Comparison of ENCODE assay signal across 1 cellular context in genomic region chr15:53843869-53844569, GRCh38.
TF ChIP-seq lines count a peak whose summit lies in the region.

No MANE protein-coding gene starts in this region.

TF ChIP-seq in HepG2, 621 proteins besides CTCF, POLR2A, EP300 and RAD21 (continued from another document and continues in another):
- TF ChIP-seq MIER3 (CRISPR knock-in tag; IDR thresholded peaks at IDR 0.05; ENCODE audit: borderline replicate concordance), result no peak; the same call in 1 of the 2 replicates
- no peak for TF ChIP-seq ZFX (CRISPR knock-in tag; IDR thresholded peaks at IDR 0.05; ENCODE audit: low read depth)
- TF ChIP-seq, protein P1, sequence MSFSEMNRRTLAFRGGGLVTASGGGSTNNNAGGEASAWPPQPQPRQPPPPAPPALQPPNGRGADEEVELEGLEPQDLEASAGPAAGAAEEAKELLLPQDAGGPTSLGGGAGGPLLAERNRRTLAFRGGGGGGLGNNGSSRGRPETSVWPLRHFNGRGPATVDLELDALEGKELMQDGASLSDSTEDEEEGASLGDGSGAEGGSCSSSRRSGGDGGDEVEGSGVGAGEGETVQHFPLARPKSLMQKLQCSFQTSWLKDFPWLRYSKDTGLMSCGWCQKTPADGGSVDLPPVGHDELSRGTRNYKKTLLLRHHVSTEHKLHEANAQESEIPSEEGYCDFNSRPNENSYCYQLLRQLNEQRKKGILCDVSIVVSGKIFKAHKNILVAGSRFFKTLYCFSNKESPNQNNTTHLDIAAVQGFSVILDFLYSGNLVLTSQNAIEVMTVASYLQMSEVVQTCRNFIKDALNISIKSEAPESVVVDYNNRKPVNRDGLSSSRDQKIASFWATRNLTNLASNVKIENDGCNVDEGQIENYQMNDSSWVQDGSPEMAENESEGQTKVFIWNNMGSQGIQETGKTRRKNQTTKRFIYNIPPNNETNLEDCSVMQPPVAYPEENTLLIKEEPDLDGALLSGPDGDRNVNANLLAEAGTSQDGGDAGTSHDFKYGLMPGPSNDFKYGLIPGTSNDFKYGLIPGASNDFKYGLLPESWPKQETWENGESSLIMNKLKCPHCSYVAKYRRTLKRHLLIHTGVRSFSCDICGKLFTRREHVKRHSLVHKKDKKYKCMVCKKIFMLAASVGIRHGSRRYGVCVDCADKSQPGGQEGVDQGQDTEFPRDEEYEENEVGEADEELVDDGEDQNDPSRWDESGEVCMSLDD (CRISPR knock-in tag; IDR thresholded peaks at IDR 0.05; ENCODE audit: borderline replicate concordance), result no peak
- no peak for TF ChIP-seq EHMT2 (IDR thresholded peaks at IDR 0.05; ENCODE audit: borderline replicate concordance, low read depth, low read length)
- no peak for TF ChIP-seq ZNF253 (CRISPR knock-in tag; IDR thresholded peaks at IDR 0.05; ENCODE audit: borderline replicate concordance)
- TF ChIP-seq MIXL1 (CRISPR knock-in tag; IDR thresholded peaks at IDR 0.05), result peak; percentile 85
- no peak for TF ChIP-seq CC2D1A (CRISPR knock-in tag; IDR thresholded peaks at IDR 0.05)
- TF ChIP-seq, protein P2, sequence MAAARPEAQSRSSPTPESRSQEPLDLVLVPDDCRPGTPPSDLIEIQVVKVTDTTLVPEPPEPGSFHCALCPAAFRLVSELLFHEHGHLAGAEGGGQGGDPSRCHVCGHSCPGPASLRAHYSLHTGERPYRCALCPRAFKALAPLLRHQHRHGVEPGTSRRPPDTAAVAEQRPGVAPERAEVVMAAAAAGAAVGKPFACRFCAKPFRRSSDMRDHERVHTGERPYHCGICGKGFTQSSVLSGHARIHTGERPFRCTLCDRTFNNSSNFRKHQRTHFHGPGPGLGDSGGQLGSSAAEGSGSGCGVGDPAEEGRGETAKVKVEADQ (CRISPR knock-in tag; IDR thresholded peaks at IDR 0.05; ENCODE audit: borderline replicate concordance), result no peak
- TF ChIP-seq CEBPB (IDR thresholded peaks at IDR 0.05; ENCODE audit: borderline replicate concordance, low read depth, low read length), result no peak
- no peak for TF ChIP-seq ZNF382 (CRISPR knock-in tag; IDR thresholded peaks at IDR 0.05; ENCODE audit: borderline replicate concordance)
- TF ChIP-seq ZNF672 (CRISPR knock-in tag; IDR thresholded peaks at IDR 0.05), result no peak
- TF ChIP-seq ZKSCAN8 (CRISPR knock-in tag; IDR thresholded peaks at IDR 0.05; ENCODE audit: borderline replicate concordance), result peak; percentile 70; the same call in 1 of the 2 replicates
- no peak for TF ChIP-seq ZNF556 (CRISPR knock-in tag; IDR thresholded peaks at IDR 0.05; ENCODE audit: borderline replicate concordance)
- TF ChIP-seq, protein P3, sequence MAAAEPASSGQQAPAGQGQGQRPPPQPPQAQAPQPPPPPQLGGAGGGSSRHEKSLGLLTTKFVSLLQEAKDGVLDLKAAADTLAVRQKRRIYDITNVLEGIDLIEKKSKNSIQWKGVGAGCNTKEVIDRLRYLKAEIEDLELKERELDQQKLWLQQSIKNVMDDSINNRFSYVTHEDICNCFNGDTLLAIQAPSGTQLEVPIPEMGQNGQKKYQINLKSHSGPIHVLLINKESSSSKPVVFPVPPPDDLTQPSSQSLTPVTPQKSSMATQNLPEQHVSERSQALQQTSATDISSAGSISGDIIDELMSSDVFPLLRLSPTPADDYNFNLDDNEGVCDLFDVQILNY (CRISPR knock-in tag; conservative IDR thresholded peaks at IDR 0.05), result no peak
- no peak for TF ChIP-seq SMC3 (IDR thresholded peaks at IDR 0.05; ENCODE audit: low read length)
- TF ChIP-seq REXO4 (CRISPR knock-in tag; IDR thresholded peaks at IDR 0.05; ENCODE audit: borderline replicate concordance), result no peak
- TF ChIP-seq, protein P4, sequence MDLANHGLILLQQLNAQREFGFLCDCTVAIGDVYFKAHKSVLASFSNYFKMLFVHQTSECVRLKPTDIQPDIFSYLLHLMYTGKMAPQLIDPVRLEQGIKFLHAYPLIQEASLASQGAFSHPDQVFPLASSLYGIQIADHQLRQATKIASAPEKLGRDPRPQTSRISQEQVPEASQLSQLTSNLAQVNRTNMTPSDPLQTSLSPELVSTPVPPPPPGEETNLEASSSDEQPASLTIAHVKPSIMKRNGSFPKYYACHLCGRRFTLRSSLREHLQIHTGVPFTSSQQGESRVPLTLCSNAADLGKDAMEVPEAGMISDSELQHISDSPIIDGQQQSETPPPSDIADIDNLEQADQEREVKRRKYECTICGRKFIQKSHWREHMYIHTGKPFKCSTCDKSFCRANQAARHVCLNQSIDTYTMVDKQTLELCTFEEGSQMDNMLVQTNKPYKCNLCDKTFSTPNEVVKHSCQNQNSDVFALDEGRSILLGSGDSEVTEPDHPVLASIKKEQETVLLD (CRISPR knock-in tag; IDR thresholded peaks at IDR 0.05; ENCODE audit: low read depth), result no peak
- TF ChIP-seq, protein P5, sequence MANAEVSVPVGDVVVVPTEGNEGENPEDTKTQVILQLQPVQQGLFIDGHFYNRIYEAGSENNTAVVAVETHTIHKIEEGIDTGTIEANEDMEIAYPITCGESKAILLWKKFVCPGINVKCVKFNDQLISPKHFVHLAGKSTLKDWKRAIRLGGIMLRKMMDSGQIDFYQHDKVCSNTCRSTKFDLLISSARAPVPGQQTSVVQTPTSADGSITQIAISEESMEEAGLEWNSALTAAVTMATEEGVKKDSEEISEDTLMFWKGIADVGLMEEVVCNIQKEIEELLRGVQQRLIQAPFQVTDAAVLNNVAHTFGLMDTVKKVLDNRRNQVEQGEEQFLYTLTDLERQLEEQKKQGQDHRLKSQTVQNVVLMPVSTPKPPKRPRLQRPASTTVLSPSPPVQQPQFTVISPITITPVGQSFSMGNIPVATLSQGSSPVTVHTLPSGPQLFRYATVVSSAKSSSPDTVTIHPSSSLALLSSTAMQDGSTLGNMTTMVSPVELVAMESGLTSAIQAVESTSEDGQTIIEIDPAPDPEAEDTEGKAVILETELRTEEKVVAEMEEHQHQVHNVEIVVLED (CRISPR knock-in tag; IDR thresholded peaks at IDR 0.05; ENCODE audit: borderline replicate concordance), result no peak
- no peak for TF ChIP-seq HNRNPLL (IDR thresholded peaks at IDR 0.05; ENCODE audit: low read depth, low read length, poor library complexity, severe bottlenecking)
- TF ChIP-seq KIAA2018 (CRISPR knock-in tag; IDR thresholded peaks at IDR 0.05; ENCODE audit: borderline replicate concordance), result no peak
- TF ChIP-seq CSRNP1 (CRISPR knock-in tag; IDR thresholded peaks at IDR 0.05), result no peak
- no peak for TF ChIP-seq ZNF224 (CRISPR knock-in tag; IDR thresholded peaks at IDR 0.05)
- TF ChIP-seq, protein P6, sequence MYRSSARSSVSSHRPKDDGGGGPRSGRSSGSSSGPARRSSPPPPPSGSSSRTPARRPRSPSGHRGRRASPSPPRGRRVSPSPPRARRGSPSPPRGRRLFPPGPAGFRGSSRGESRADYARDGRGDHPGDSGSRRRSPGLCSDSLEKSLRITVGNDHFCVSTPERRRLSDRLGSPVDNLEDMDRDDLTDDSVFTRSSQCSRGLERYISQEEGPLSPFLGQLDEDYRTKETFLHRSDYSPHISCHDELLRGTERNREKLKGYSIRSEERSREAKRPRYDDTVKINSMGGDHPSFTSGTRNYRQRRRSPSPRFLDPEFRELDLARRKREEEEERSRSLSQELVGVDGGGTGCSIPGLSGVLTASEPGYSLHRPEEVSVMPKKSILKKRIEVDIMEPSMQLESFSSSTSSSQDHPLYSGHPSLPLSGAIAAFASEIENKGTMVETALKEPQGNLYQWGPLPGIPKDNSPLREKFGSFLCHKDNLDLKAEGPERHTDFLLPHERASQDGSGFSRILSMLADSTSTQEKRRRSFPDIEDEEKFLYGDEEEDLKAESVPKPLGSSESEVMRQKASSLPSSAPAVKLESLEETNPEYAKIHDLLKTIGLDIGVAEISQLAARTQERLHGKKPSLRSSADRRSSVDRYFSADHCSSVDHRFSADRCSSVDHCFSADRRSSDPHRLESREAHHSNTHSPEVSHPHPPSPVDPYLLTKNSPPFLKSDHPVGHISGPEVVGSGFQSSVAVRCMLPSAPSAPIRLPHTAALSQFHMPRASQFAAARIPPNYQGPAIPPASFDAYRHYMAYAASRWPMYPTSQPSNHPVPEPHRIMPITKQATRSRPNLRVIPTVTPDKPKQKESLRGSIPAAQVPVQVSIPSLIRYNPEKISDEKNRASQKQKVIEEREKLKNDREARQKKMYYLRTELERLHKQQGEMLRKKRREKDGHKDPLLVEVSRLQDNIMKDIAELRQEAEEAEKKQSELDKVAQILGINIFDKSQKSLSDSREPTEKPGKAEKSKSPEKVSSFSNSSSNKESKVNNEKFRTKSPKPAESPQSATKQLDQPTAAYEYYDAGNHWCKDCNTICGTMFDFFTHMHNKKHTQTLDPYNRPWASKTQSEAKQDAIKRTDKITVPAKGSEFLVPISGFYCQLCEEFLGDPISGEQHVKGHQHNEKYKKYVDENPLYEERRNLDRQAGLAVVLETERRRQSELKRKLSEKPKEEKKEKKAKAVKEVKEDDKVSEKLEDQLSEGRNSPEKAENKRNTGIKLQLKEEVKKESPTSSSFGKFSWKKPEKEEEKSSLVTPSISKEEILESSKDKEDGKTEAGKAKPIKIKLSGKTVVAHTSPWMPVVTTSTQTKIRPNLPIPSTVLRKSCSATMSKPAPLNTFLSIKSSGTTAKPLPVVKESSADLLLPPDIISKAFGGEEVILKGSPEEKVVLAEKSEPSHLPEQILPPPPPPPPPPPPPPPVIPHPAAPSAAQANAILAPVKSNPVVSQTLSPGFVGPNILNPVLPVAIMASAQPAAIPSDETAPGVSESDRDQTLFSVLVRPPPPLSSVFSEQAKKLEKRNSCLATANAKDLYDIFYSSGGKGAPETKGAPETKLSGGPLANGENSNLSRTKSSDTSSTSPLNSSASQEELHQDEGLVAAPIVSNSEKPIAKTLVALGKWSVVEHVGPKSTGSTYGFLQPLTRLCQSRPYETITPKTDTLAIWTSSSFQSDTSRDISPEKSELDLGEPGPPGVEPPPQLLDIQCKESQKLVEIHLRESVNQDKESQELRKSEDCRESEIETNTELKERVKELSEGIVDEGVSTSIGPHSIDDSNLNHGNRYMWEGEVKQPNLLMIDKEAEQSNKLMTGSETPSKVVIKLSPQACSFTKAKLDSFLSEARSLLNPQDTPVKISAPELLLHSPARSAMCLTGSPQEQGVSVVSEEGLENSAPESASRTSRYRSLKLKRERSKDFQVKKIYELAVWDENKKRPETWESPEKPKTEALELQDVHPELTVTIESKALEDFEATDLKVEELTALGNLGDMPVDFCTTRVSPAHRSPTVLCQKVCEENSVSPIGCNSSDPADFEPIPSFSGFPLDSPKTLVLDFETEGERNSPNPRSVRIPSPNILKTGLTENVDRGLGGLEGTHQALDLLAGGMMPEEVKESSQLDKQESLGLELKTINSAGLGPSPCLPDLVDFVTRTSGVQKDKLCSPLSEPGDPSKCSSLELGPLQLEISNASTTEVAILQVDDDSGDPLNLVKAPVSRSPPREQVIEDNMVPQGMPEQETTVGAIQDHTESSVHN (CRISPR knock-in tag; IDR thresholded peaks at IDR 0.05), result no peak
- no peak for TF ChIP-seq ZNF891 (CRISPR knock-in tag; IDR thresholded peaks at IDR 0.05)
- TF ChIP-seq PHF20 (CRISPR knock-in tag; IDR thresholded peaks at IDR 0.05), result no peak
- peak; percentile 66; the same call in 1 of the 2 replicates for TF ChIP-seq ZMAT3 (CRISPR knock-in tag; conservative IDR thresholded peaks at IDR 0.05)
- TF ChIP-seq NR2F6 (IDR thresholded peaks at IDR 0.05), result peak; percentile 86
- peak; percentile 88 for TF ChIP-seq NR2F6 (CRISPR knock-in tag; IDR thresholded peaks at IDR 0.05)
